1 cellular context compared by ENCODE assay signal in the genomic region with DNA sequence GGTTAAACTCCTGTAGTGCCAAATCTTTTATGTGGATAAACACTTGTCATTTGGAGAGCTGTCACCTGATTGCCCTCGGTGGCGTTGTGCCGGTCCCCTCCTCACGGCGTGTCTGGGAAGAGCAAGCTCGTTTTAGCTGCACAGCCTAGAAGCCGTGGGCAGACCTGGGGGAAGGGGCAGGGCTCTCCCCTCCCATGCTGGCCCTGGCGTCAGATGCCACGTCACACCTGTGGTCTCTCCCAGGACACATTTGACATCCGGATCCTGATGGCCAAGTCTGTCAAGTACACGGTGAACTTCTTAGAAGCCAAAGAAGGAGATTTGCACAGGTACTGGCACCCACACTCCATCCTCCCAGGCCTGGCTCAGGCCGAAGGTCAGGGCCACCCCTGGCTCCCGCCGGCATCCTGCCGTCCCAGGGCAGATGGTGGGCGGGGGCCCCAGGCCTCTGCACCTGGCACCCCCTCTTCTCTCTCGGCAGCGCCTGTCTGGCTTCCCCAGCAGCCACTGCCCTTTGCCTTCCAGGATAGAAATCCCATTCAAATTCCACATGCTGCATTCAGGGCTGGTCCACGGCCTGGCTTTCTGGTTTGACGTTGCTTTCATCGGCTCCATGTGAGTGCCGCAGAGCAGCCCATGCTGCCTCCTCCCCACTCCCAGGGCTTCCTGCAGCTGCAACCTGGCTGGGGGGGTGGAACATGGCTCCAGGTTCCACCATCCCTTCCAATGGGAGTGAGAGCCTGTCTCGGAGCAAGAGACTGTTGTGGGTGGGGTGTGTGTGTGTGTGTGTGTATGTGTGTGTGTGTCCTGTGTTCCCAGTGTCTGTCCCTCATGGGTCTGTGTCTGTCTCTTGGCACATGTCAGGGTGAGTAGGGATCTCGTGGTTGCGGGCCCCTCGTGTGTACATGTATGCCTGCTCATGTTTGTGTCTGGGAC.
TF ChIP-seq lines count a peak whose summit lies in the region.

No MANE protein-coding gene starts in this region.

TF ChIP-seq in K562, 482 proteins besides CTCF, POLR2A, EP300 and RAD21:
- TF ChIP-seq, protein P1, sequence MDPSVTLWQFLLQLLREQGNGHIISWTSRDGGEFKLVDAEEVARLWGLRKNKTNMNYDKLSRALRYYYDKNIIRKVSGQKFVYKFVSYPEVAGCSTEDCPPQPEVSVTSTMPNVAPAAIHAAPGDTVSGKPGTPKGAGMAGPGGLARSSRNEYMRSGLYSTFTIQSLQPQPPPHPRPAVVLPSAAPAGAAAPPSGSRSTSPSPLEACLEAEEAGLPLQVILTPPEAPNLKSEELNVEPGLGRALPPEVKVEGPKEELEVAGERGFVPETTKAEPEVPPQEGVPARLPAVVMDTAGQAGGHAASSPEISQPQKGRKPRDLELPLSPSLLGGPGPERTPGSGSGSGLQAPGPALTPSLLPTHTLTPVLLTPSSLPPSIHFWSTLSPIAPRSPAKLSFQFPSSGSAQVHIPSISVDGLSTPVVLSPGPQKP (CRISPR knock-in tag; IDR thresholded peaks at IDR 0.05), result no peak
- TF ChIP-seq SUPT5H (IDR thresholded peaks at IDR 0.05) (peak; percentile 59), POLR2G (IDR thresholded peaks at IDR 0.05; ENCODE audit: low read depth, low read length) (peak; percentile 10; the same call in 1 of the 2 replicates), POLR2B (IDR thresholded peaks at IDR 0.05; ENCODE audit: low read depth, partially characterized antibody) (peak; percentile 43), HDAC3 (IDR thresholded peaks at IDR 0.05; ENCODE audit: borderline replicate concordance, partially characterized antibody) (no peak)
- TF ChIP-seq, protein P2, sequence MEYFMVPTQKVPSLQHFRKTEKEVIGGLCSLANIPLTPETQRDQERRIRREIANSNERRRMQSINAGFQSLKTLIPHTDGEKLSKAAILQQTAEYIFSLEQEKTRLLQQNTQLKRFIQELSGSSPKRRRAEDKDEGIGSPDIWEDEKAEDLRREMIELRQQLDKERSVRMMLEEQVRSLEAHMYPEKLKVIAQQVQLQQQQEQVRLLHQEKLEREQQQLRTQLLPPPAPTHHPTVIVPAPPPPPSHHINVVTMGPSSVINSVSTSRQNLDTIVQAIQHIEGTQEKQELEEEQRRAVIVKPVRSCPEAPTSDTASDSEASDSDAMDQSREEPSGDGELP (CRISPR knock-in tag; IDR thresholded peaks at IDR 0.05; ENCODE audit: borderline replicate concordance), result 0 out of 2 replicates have a peak, but pooled peaks have one; percentile 20
